ENCODE assay signal across 7 cellular contexts in the genomic region with DNA sequence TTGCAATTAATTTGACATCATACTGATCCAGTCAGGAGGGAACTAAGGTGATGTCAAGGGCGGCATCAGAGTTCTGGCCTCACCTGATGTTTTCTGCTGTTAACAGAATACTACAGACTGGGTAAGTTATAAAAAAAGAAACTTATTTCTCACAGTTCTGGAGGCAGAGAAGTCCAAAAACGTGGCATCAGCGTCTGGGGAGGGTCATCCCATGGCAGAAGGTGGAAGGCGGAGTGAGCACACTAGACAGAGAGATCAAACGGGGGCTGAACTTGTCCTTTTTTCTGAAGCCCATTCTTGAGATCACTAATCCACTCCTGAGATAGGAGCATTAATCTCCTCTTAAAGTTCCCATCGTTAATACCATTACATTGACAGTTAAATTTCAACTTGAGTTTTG. TPM values are rescaled to one million over a fixed set of nuclear protein-coding genes. Genes with fewer than 3 reads are reported as not detected.
"Had no signal": no experiment of that assay in that cellular context is flagged by ENCODE, and none has a peak within 500 bp of the region (broad histone marks: within the 10 kb centered on the region; RNA-seq: fewer than 3 reads in every experiment).

No MANE protein-coding gene starts in this region.

- ATAC-seq: GM23338 had no signal

- FAIRE-seq: H1, H54 had no signal

- H3K4me3 ChIP-seq: GM23338 had no signal

- H2AFZ ChIP-seq: GM23338 had no signal

- H3K4me2 ChIP-seq: GM23338 had no signal

- H3K27ac ChIP-seq: HL-60 had no signal

- DNase-seq: H9, HCEC 1CT, KG1 had no signal

RNA-seq across cellular contexts. Expression of gene PI16, which starts 34.7 kb away (rescaled TPM):
- total RNA-seq: GM23338, H1, H9 had no signal
